8 cellular contexts compared by ENCODE assay signal in genomic region chr6:89353702-89354392, GRCh38. TPM values are rescaled to one million over a fixed set of nuclear protein-coding genes. Genes with fewer than 3 reads are reported as not detected.
DNase-seq lines count a peak whose midpoint lies in the region; ATAC-seq and TF ChIP-seq lines count a peak whose summit lies in the region.

No MANE protein-coding gene starts in this region.

- H3K79me2 ChIP-seq in OCI-LY7 (ENCODE audit: insufficient read depth, low read depth, low read length), result peaks cover 74% of the 10 kb centered on the region

- H3K9me3 ChIP-seq in OCI-LY7 (ENCODE audit: low read length) (peaks cover 6% of the 10 kb centered on the region; the same call in 1 of the 2 replicates), MG63 (no peaks in the 10 kb centered on the region)

- no peaks in the 10 kb centered on the region for H3K27me3 ChIP-seq in MG63

- POLR2A ChIA-PET in OCI-LY7 (lab: Charles Lee), result interaction anchor here (1.0 to 11.5 kb wide), 11 partner anchors 10 to 1437 kb away, joined by 3 to 242 read pairs (median 4); partner anchors contain the start of gene PNRC1
- POLR2A ChIA-PET in naive thymus-derived CD8-positive, alpha-beta T cell (lab: Charles Lee), result interaction anchor here (0.6 to 5.9 kb wide), 5 partner anchors 10 to 833 kb away, joined by 3 to 50 read pairs (median 4); partner anchors contain the start of gene PNRC1

- CTCF ChIA-PET in OCI-LY7 (lab: Charles Lee; ENCODE audit: unreplicated experiment), result interaction anchor here (0.7 kb wide), 1 partner anchor 1011 kb away, joined by 3 read pairs; no protein-coding TSS in a partner anchor

- no peaks in the 10 kb centered on the region for H3K9me2 ChIP-seq in OCI-LY7 (ENCODE audit: insufficient read depth, low read length)

- H3K4me1 ChIP-seq in OCI-LY7 (ENCODE audit: insufficient read depth, low read length, poor library complexity, severe bottlenecking), result peaks cover 69% of the 10 kb centered on the region

- no TSS peak for BruUV-seq in OCI-LY7 (replicated peaks; lab: Mats Ljungman, UMichigan)

- H3K4me2 ChIP-seq in OCI-LY7 (ENCODE audit: low read length), result peak overlapping the region; percentile 75

- no peaks in the 10 kb centered on the region for H3K9me3 Mint-ChIP-seq in HFFc6
- H3K9me3 Mint-ChIP-seq in naive thymus-derived CD8-positive, alpha-beta T cell, result no peaks in the 10 kb centered on the region

- H3K4me1 Mint-ChIP-seq in HFFc6 (ENCODE audit: low read depth), result peaks cover 42% of the 10 kb centered on the region
- H3K4me1 Mint-ChIP-seq in naive thymus-derived CD8-positive, alpha-beta T cell, result peaks cover 27 to 80% (median 63%) of the 10 kb centered on the region in 4 donors

- H4K20me1 ChIP-seq in OCI-LY7 (ENCODE audit: insufficient read depth, low read length), result peaks cover 11% of the 10 kb centered on the region; the same call in 1 of the 2 replicates

- H3K27ac ChIP-seq in OCI-LY7 (ENCODE audit: low read depth, low read length, poor library complexity, severe bottlenecking), result peak overlapping the region; percentile 99

- peak overlapping the region; percentile 93 for H3K27ac Mint-ChIP-seq in HFFc6
- peak overlapping the region; percentile 83 to 99 (median 93) for H3K27ac Mint-ChIP-seq in naive thymus-derived CD8-positive, alpha-beta T cell

- H2AFZ ChIP-seq in OCI-LY7 (ENCODE audit: low read length), result no peak overlapping the region

- peak overlapping the region; percentile 78 for H3K4me3 ChIP-seq in OCI-LY7 (ENCODE audit: low read depth, low read length, poor library complexity, severe bottlenecking)
- H3K4me3 ChIP-seq in MG63, result no peak overlapping the region

- TF ChIP-seq CTCF in HFFc6 (IDR thresholded peaks at IDR 0.05), result no peak
- no peak for TF ChIP-seq CTCF in OCI-LY7 (conservative IDR thresholded peaks at IDR 0.05; ENCODE audit: low read length)

- DNase-seq in GF-D8 (lab: John Stamatoyannopoulos, UW), result peak; percentile 12
- DNase-seq in HFFc6, result no peak
- DNase-seq in OCI-LY7 (ENCODE audit: low spot score), result peak; percentile 86
- no peak for DNase-seq in naive thymus-derived CD8-positive, alpha-beta T cell
- no peak for DNase-seq in NCI-H226
- DNase-seq in MG63, result no peak
- no peak for DNase-seq in HCEC 1CT
- no peak for DNase-seq in ecto neural progenitor cell (ENCODE audit: low spot score)

- peak overlapping the region; percentile 77 for H3K4me3 Mint-ChIP-seq in HFFc6
- H3K4me3 Mint-ChIP-seq in naive thymus-derived CD8-positive, alpha-beta T cell, result peak overlapping the region; percentile 67 to 99 (median 88)

- H3K36me3 Mint-ChIP-seq in HFFc6 (ENCODE audit: low read depth), result peaks cover 6% of the 10 kb centered on the region; the same call in 1 of the 2 replicates
- no peaks in the 10 kb centered on the region for H3K36me3 Mint-ChIP-seq in naive thymus-derived CD8-positive, alpha-beta T cell

- peaks cover 26% of the 10 kb centered on the region for H3K36me3 ChIP-seq in OCI-LY7 (ENCODE audit: insufficient read depth, low read length)
- H3K36me3 ChIP-seq in MG63, result peaks cover 4% of the 10 kb centered on the region

- H3K27me3 Mint-ChIP-seq in HFFc6 (ENCODE audit: insufficient read depth), result peaks cover 2% of the 10 kb centered on the region
- H3K27me3 Mint-ChIP-seq in naive thymus-derived CD8-positive, alpha-beta T cell, result no peaks in the 10 kb centered on the region

- intact Hi-C loops in OCI-LY7 (cut with micrococcal nuclease; ENCODE audit: unreplicated experiment), result loop anchor here (5.0 to 10.0 kb wide), 3 partner anchors 943 to 1447 kb away; partner anchors contain the start of genes BACH2 and CNR1

- no peak for ATAC-seq in naive thymus-derived CD8-positive, alpha-beta T cell

RNA-seq across cellular contexts. Expression of gene UBE2J1, which starts 1.3 kb away (rescaled TPM):
- total RNA-seq in HFFc6 (2021; fragmentation: NEBNext Ultra II Directional; extraction: Animal tissue kit (Norgen Biotek cat#: 25700)), result 10 to 100 TPM; 35.9 to 45.2 (median 41.9) TPM
- total RNA-seq in OCI-LY7 (2014; rRNA removed; shearing (Covaris generic)), result 117 and 123 TPM in 2 replicates
- 243 and 265 TPM in 2 replicates for total RNA-seq in OCI-LY7 (2022)
- total RNA-seq in naive thymus-derived CD8-positive, alpha-beta T cell, result 10 to 100 TPM; 18.8 to 19.7 TPM
- polyA plus RNA-seq in naive thymus-derived CD8-positive, alpha-beta T cell, result 10 to 100 TPM; 24.8 to 30.8 (median 27.5) TPM
- total RNA-seq in MG63 (2014; rRNA removed; shearing (Covaris generic); ENCODE audit: low replicate concordance), result 42.3 and 69.9 TPM in 2 replicates

RNA-seq across cellular contexts. Expression of gene GABRR2, which starts 38.7 kb away (rescaled TPM):
- total RNA-seq in HFFc6 (2021; fragmentation: NEBNext Ultra II Directional; extraction: Animal tissue kit (Norgen Biotek cat#: 25700)), result under 1 TPM in 4 of 6 experiments, not detected in 2; 0.10 to 0.24 (median 0.12) TPM
- total RNA-seq in OCI-LY7 (2014; rRNA removed; shearing (Covaris generic)), result 5.2 and 7.8 TPM in 2 replicates
- 6.7 and 7.0 TPM in 2 replicates for total RNA-seq in OCI-LY7 (2022)
- total RNA-seq in naive thymus-derived CD8-positive, alpha-beta T cell, result 1 to 10 TPM; 1.2 to 2.9 TPM
- polyA plus RNA-seq in naive thymus-derived CD8-positive, alpha-beta T cell, result not detected
- total RNA-seq in MG63 (2014; rRNA removed; shearing (Covaris generic); ENCODE audit: low replicate concordance), result not detected in 2 replicates

RNA-seq across cellular contexts. Expression of gene RRAGD, which starts 58.2 kb away (rescaled TPM):
- total RNA-seq in HFFc6 (2021; fragmentation: NEBNext Ultra II Directional; extraction: Animal tissue kit (Norgen Biotek cat#: 25700)), result not detected
- total RNA-seq in OCI-LY7 (2014; rRNA removed; shearing (Covaris generic)), result 6.2 and 6.5 TPM in 2 replicates
- 12.9 and 17.6 TPM in 2 replicates for total RNA-seq in OCI-LY7 (2022)
- 1 to 10 TPM; 3.5 to 3.9 TPM for total RNA-seq in naive thymus-derived CD8-positive, alpha-beta T cell
- 1 to 10 TPM; 1.1 to 2.8 (median 1.6) TPM for polyA plus RNA-seq in naive thymus-derived CD8-positive, alpha-beta T cell
- 1.1 and 1.8 TPM in 2 replicates for total RNA-seq in MG63 (2014; rRNA removed; shearing (Covaris generic); ENCODE audit: low replicate concordance)

Comparison
In these comparisons a context has a peak if more than half of its experiments do, and no peak if none do; other contexts are left out.
1. DNase-seq: peak in GF-D8 (single experiment) and OCI-LY7 (single experiment); none in HFFc6 (single experiment), naive thymus-derived CD8-positive, alpha-beta T cell (0 of 10), NCI-H226 (single experiment), MG63 (single experiment), HCEC 1CT (single experiment) and ecto neural progenitor cell (single experiment).